Comparison of ENCODE assay signal across 7 cellular contexts in genomic region chr6:132456700-132457143, GRCh38. TPM values are rescaled to one million over a fixed set of nuclear protein-coding genes. Genes with fewer than 3 reads are reported as not detected.
DNase-seq lines count a peak whose midpoint lies in the region; ATAC-seq and TF ChIP-seq lines count a peak whose summit lies in the region.

No MANE protein-coding gene starts in this region.

- WGBS in adrenal gland, 4 donors: 70 to 80% (median 76%) methylated on average over 3 to 4 of the region's 4 CpGs

- ATAC-seq in GM19351 (IDR thresholded peaks at IDR 0.05; ENCODE audit: unreplicated experiment) (peak; percentile 93), HG03066 (IDR thresholded peaks at IDR 0.05; ENCODE audit: low read depth, unreplicated experiment) (peak; percentile 95)
- no peak for ATAC-seq in naive thymus-derived CD8-positive, alpha-beta T cell

- intact Hi-C loops in adrenal gland (cut with DNase I): no loop called here

- TF ChIP-seq CTCF in adrenal gland (IDR thresholded peaks at IDR 0.05): peak in 2 of 6 experiments; percentile 16 to 27

- POLR2A ChIA-PET in naive thymus-derived CD8-positive, alpha-beta T cell (lab: Charles Lee): no interaction called here

- peaks cover 0 to 14% of the 10 kb centered on the region in 2 donors for H3K36me3 ChIP-seq in adrenal gland (replicated peaks in 1 of 2)

- H3K27ac ChIP-seq in adrenal gland: no peak overlapping the region

- no peaks in the 10 kb centered on the region for H3K9me3 ChIP-seq in adrenal gland (replicated peaks in 1 of 3)

- no peak overlapping the region for H3K4me3 Mint-ChIP-seq in naive thymus-derived CD8-positive, alpha-beta T cell
- no peak overlapping the region for H3K4me3 Mint-ChIP-seq in T-helper 2 cell treated with Interferon-gamma antibody and Interleukin-4, amounts not matched to agents 5 μg/mL and 100 μg/mL, for 36 hours

- no peaks in the 10 kb centered on the region for H3K9me3 Mint-ChIP-seq in naive thymus-derived CD8-positive, alpha-beta T cell
- no peaks in the 10 kb centered on the region for H3K9me3 Mint-ChIP-seq in T-helper 2 cell treated with Interferon-gamma antibody and Interleukin-4, amounts not matched to agents 5 μg/mL and 100 μg/mL, for 36 hours

- H3K4me3 ChIP-seq in adrenal gland: no peak overlapping the region

- no peak for TF ChIP-seq POLR2A in adrenal gland (IDR thresholded peaks at IDR 0.05)

- H3K36me3 Mint-ChIP-seq in naive thymus-derived CD8-positive, alpha-beta T cell: peaks cover 18 to 71% (median 64%) of the 10 kb centered on the region in 3 donors
- peaks cover 15% of the 10 kb centered on the region for H3K36me3 Mint-ChIP-seq in T-helper 2 cell treated with Interferon-gamma antibody and Interleukin-4, amounts not matched to agents 5 μg/mL and 100 μg/mL, for 36 hours (ENCODE audit: low read depth)

- no peaks in the 10 kb centered on the region for H3K4me1 ChIP-seq in adrenal gland (replicated peaks in 1 of 2)

- no peaks in the 10 kb centered on the region for H3K27me3 Mint-ChIP-seq in naive thymus-derived CD8-positive, alpha-beta T cell
- H3K27me3 Mint-ChIP-seq in T-helper 2 cell treated with Interferon-gamma antibody and Interleukin-4, amounts not matched to agents 5 μg/mL and 100 μg/mL, for 36 hours (ENCODE audit: low read depth): no peaks in the 10 kb centered on the region

- DNase-seq in adrenal gland (peak; percentile 21 to 82 (median 30)), pons (ENCODE audit: low spot score) (peak; percentile 13)
- DNase-seq in naive thymus-derived CD8-positive, alpha-beta T cell: no peak
- DNase-seq in activated CD4-positive, alpha-beta T cell treated with anti-CD3 and anti-CD28 coated beads for 48 hours: no peak
- DNase-seq in T-helper 2 cell treated with Interferon-gamma antibody and Interleukin-4, amounts not matched to agents 5 μg/mL and 100 μg/mL, for 36 hours (ENCODE audit: low spot score): no peak

- peaks cover 0 to 5% (median 0%) of the 10 kb centered on the region in 4 donors for H3K4me1 Mint-ChIP-seq in naive thymus-derived CD8-positive, alpha-beta T cell
- H3K4me1 Mint-ChIP-seq in T-helper 2 cell treated with Interferon-gamma antibody and Interleukin-4, amounts not matched to agents 5 μg/mL and 100 μg/mL, for 36 hours (ENCODE audit: low read depth): peaks cover 2% of the 10 kb centered on the region

- no peaks in the 10 kb centered on the region for H3K27me3 ChIP-seq in adrenal gland

- peak overlapping the region in 1 of 10 donors; percentile 7 for H3K27ac Mint-ChIP-seq in naive thymus-derived CD8-positive, alpha-beta T cell
- H3K27ac Mint-ChIP-seq in T-helper 2 cell treated with Interferon-gamma antibody and Interleukin-4, amounts not matched to agents 5 μg/mL and 100 μg/mL, for 36 hours: no peak overlapping the region

RNA-seq across cellular contexts. Expression of gene MOXD1, which starts 55.4 kb away (rescaled TPM):
- 10 to 100 TPM; 20.4 to 66.3 (median 47.1) TPM for total RNA-seq in adrenal gland
- 10 to 100 TPM; 15.3 to 45.0 (median 17.7) TPM for polyA plus RNA-seq in adrenal gland
- total RNA-seq in naive thymus-derived CD8-positive, alpha-beta T cell: under 1 TPM; 0.16 to 0.22 TPM
- not detected for polyA plus RNA-seq in naive thymus-derived CD8-positive, alpha-beta T cell

RNA-seq across cellular contexts. Expression of gene STX7, which starts 56.2 kb away (rescaled TPM):
- total RNA-seq in adrenal gland: 10 to 100 TPM; 21.3 to 61.7 (median 40.4) TPM
- polyA plus RNA-seq in adrenal gland: 10 to 100 TPM in 1 of 3 donors, 1 to 10 TPM in 2; 4.5 to 36.1 (median 8.8) TPM
- 10 to 100 TPM; 28.0 to 29.2 TPM for total RNA-seq in naive thymus-derived CD8-positive, alpha-beta T cell
- polyA plus RNA-seq in naive thymus-derived CD8-positive, alpha-beta T cell: 1 to 10 TPM; 2.9 to 9.6 (median 6.5) TPM

Comparison
In these comparisons a context has a peak if more than half of its experiments do, and no peak if none do; other contexts are left out.
1. ATAC-seq: peak in GM19351 (single experiment) and HG03066 (single experiment); none in naive thymus-derived CD8-positive, alpha-beta T cell (0 of 2).
2. DNase-seq: peak in adrenal gland (7 of 7) and pons (single experiment); none in naive thymus-derived CD8-positive, alpha-beta T cell (0 of 10), activated CD4-positive, alpha-beta T cell treated with anti-CD3 and anti-CD28 coated beads for 48 hours (single experiment) and T-helper 2 cell treated with Interferon-gamma antibody and Interleukin-4, amounts not matched to agents 5 μg/mL and 100 μg/mL, for 36 hours (single experiment).
3. RNA of gene MOXD1, which starts 55.4 kb away (total RNA-seq): 20.4 to 66.3 TPM in adrenal gland; 0.16 to 0.22 TPM in naive thymus-derived CD8-positive, alpha-beta T cell; every median in the first group is over 10 times any median in the second.